8 cellular contexts compared by ENCODE assay signal in genomic region chr19:33797821-33798633, GRCh38. TPM values are rescaled to one million over a fixed set of nuclear protein-coding genes. Genes with fewer than 3 reads are reported as not detected.
DNase-seq lines count a peak whose midpoint lies in the region; ATAC-seq and TF ChIP-seq lines count a peak whose summit lies in the region.

No MANE protein-coding gene starts in this region.

- DNase-seq in NCI-H1436 (lab: John Stamatoyannopoulos, UW) (peak; percentile 26), NCI-H1436 treated with DMSO at 0.1 percent for 48 hours (lab: John Stamatoyannopoulos, UW) (no peak), SK-N-MC (ENCODE audit: low read depth, low spot score) (no peak), epidermal melanocyte (ENCODE audit: insufficient read length, low spot score) (peak; percentile 34), mucosa of descending colon (peak; percentile 75 to 81 (median 76)), vagina (ENCODE audit: extremely low spot score in 2 of 2) (no peak)

- peak overlapping the region; percentile 88 for H3K4me3 ChIP-seq in SK-N-MC
- no peak overlapping the region for H3K4me3 ChIP-seq in mucosa of descending colon
- peak overlapping the region; percentile 68 to 88 for H3K4me3 ChIP-seq in vagina

- H3K27ac ChIP-seq in SK-N-MC = no peak overlapping the region
- peak overlapping the region; percentile 97 for H3K27ac ChIP-seq in vagina

- H3K9me3 ChIP-seq in SK-N-MC (ENCODE audit: low read depth, low read length) (no peaks in the 10 kb centered on the region), mucosa of descending colon (no peaks in the 10 kb centered on the region), vagina (no peaks in the 10 kb centered on the region)

- peaks cover 11% of the 10 kb centered on the region for H3K4me1 ChIP-seq in mucosa of descending colon (ENCODE audit: low read depth)
- peaks cover 25% of the 10 kb centered on the region for H3K4me1 ChIP-seq in vagina

- intact Hi-C loops in mucosa of descending colon (cut with DNase I, micrococcal nuclease) = loop anchor here in 1 of 2 donors (10.0 kb wide), 1 partner anchor 107 kb away; no protein-coding TSS in a partner anchor
- intact Hi-C loops in vagina (cut with DNase I) = loop anchor here (5.0 kb wide), 1 partner anchor 69 kb away; no protein-coding TSS in a partner anchor

- no peak overlapping the region for H3K9ac ChIP-seq in SK-N-MC (ENCODE audit: insufficient read length)

- no peaks in the 10 kb centered on the region for H3K27me3 ChIP-seq in vagina

- peak; percentile 38 for ATAC-seq in mucosa of descending colon
- ATAC-seq in HG03457 (IDR thresholded peaks at IDR 0.05; ENCODE audit: unreplicated experiment) = no peak
- ATAC-seq in HG03521 (IDR thresholded peaks at IDR 0.05; ENCODE audit: unreplicated experiment) = no peak

- no peak for TF ChIP-seq POLR2A in vagina (IDR thresholded peaks at IDR 0.05)

- peaks cover 4% of the 10 kb centered on the region; the same call in 1 of the 2 replicates for H3K36me3 ChIP-seq in SK-N-MC (ENCODE audit: insufficient read depth, low read length)
- H3K36me3 ChIP-seq in mucosa of descending colon (ENCODE audit: low read depth) = no peaks in the 10 kb centered on the region
- peaks cover 0 to 21% of the 10 kb centered on the region in 2 donors for H3K36me3 ChIP-seq in vagina

- TF ChIP-seq CTCF in mucosa of descending colon (IDR thresholded peaks at IDR 0.05) (no peak), vagina (IDR thresholded peaks at IDR 0.05) (no peak)

RNA-seq across cellular contexts. Expression of gene KCTD15, which starts 1.4 kb away (rescaled TPM):
- total RNA-seq in mucosa of descending colon (10 to 100 TPM in 2 of 3 donors, 1 to 10 TPM in 1; 8.0 to 42.3 (median 10.1) TPM), vagina (65.6 TPM)

Comparison
In these comparisons a context has a peak if more than half of its experiments do, and no peak if none do; other contexts are left out.
1. DNase-seq: peak in NCI-H1436 (single experiment), epidermal melanocyte (single experiment) and mucosa of descending colon (3 of 3); none in NCI-H1436 treated with DMSO at 0.1 percent for 48 hours (single experiment), SK-N-MC (single experiment) and vagina (0 of 2).